In the genomic region with DNA sequence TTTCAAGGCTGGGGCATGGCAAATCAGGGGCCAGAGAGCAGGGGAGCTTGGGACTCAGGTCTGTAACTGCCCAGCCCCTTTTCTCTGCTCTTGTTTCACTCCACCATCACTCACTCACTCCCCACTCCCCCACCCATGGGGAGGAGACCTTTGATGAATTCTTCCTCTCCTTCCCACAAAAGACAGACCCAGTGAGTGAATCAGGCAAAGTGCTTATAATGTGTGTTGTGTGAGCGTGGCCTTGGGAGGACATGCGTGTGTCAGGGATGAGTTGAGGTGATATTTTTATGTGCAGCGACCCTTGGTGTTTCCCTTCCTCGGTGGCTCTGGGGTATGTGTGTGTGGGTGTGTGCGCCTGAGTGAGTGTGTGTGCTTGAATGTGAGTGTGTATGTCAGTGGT, we compare ENCODE assay signal across 8 cellular contexts. TPM values are rescaled to one million over a fixed set of nuclear protein-coding genes. Genes with fewer than 3 reads are reported as not detected.
DNase-seq lines count a peak whose midpoint lies in the region; ATAC-seq, FAIRE-seq and TF ChIP-seq lines count a peak whose summit lies in the region.

No MANE protein-coding gene starts in this region.

- H3K27me3 Mint-ChIP-seq in CD8-positive, alpha-beta memory T cell, result peaks cover 0 to 2% of the 10 kb centered on the region in 2 donors
- no peaks in the 10 kb centered on the region for H3K27me3 Mint-ChIP-seq in nephron (ENCODE audit: low read depth)

- H3K4me1 Mint-ChIP-seq in CD8-positive, alpha-beta memory T cell, result peaks cover 41 to 54% (median 46%) of the 10 kb centered on the region in 3 donors
- peaks cover 32% of the 10 kb centered on the region for H3K4me1 Mint-ChIP-seq in nephron

- WGBS in GM12878 (ENCODE audit: insufficient coverage, insufficient replicate concordance, low lambda C conversion rate, missing lambda C conversion rate), result 62% methylated on average over 5 of the region's 5 CpGs

- H3K36me3 Mint-ChIP-seq in CD8-positive, alpha-beta memory T cell, result peaks cover 4 to 58% (median 8%) of the 10 kb centered on the region in 3 donors
- peaks cover 29% of the 10 kb centered on the region for H3K36me3 Mint-ChIP-seq in nephron (ENCODE audit: low read depth)

- POLR2A ChIA-PET in CD8-positive, alpha-beta memory T cell (lab: Charles Lee), result no interaction called here
- POLR2A ChIA-PET in GM12878 (lab: Charles Lee), result no interaction called here

- no peaks in the 10 kb centered on the region for H3K9me3 ChIP-seq in CD8-positive, alpha-beta memory T cell (ENCODE audit: low read length)
- no peaks in the 10 kb centered on the region for H3K9me3 ChIP-seq in GM12878 (replicated peaks; ENCODE audit: control insufficient read depth, insufficient read depth, low read length)

- SMC1A ChIA-PET in GM12878 (lab: Charles Lee; ENCODE audit: uncharacterized antibody, unreplicated experiment), result no interaction called here

- H4K20me1 ChIP-seq in GM12878 (ENCODE audit: control insufficient read depth, insufficient read depth), result no peaks in the 10 kb centered on the region

- intact Hi-C loops in GM12878 (cut with micrococcal nuclease; ENCODE audit: unreplicated experiment), result no loop called here

- H3K36me3 ChIP-seq in CD8-positive, alpha-beta memory T cell (ENCODE audit: insufficient read depth, low read length), result peaks cover 21% of the 10 kb centered on the region
- peaks cover 26% of the 10 kb centered on the region in 2 experiments for H3K36me3 ChIP-seq in GM12878 (ENCODE audit: control insufficient read depth in 2 of 2, insufficient read depth in 2 of 2, low read length in 1 of 2)

- no peaks in the 10 kb centered on the region for H3K9me3 Mint-ChIP-seq in CD8-positive, alpha-beta memory T cell
- no peaks in the 10 kb centered on the region for H3K9me3 Mint-ChIP-seq in nephron

- DNase-seq in CD8-positive, alpha-beta memory T cell, result no peak
- no peak for DNase-seq in LNCaP clone FGC (ENCODE audit: low read depth)
- no peak for DNase-seq in GM12878 (ENCODE audit: low read depth, low spot score)
- DNase-seq in NCI-H524 (lab: John Stamatoyannopoulos, UW), result no peak
- DNase-seq in cerebellar nuclear complex (lab: John Stamatoyannopoulos, UW), result no peak

- TF ChIP-seq CTCF in LNCaP clone FGC (IDR thresholded peaks at IDR 0.05; ENCODE audit: control insufficient read depth, extremely low read depth, insufficient read depth) (no peak), GM12878 (IDR thresholded peaks at IDR 0.05 in 2 of 3, conservative IDR thresholded peaks at IDR 0.05 in 1 of 3; ENCODE audit: control insufficient read depth in 2 of 3, extremely low read depth in 1 of 3, insufficient read depth in 1 of 3, low read depth in 3 of 3, low read length in 3 of 3) (no peak), nephron (IDR thresholded peaks at IDR 0.05; ENCODE audit: unreplicated experiment in 3 of 3) (no peak)

- peak overlapping the region; percentile 70 for H3K27ac ChIP-seq in CD8-positive, alpha-beta memory T cell (ENCODE audit: low read depth, low read length)
- peak overlapping the region; percentile 59; the same call in 1 of the 2 replicates for H3K27ac ChIP-seq in GM12878 (ENCODE audit: control insufficient read depth, insufficient read depth)

- H3K9ac ChIP-seq in GM12878 (ENCODE audit: control insufficient read depth, insufficient read depth, low read length), result no peak overlapping the region

- in situ Hi-C loops in GM12878 (cut with MboI), result no loop called here

- no peak overlapping the region for H2AFZ ChIP-seq in GM12878 (ENCODE audit: control insufficient read depth, low read depth, low read length)

- TF ChIP-seq POLR2A in GM12878 (IDR thresholded peaks at IDR 0.05; ENCODE audit: low read depth, low read length), result peak; percentile 49; the same call in 1 of the 2 replicates

- ATAC-seq in GM12878 (no peak), GM19397 (IDR thresholded peaks at IDR 0.05; ENCODE audit: unreplicated experiment) (no peak), HG03521 (IDR thresholded peaks at IDR 0.05; ENCODE audit: unreplicated experiment) (no peak)

- H3K79me2 ChIP-seq in GM12878 (ENCODE audit: control insufficient read depth, insufficient read depth, low read length), result peaks cover 14% of the 10 kb centered on the region

- CTCF ChIA-PET in CD8-positive, alpha-beta memory T cell (lab: Charles Lee), result interaction anchor here (1.3 to 2.4 kb wide), 3 partner anchors 9 to 48 kb away, joined by 4 to 9 read pairs (median 6); a partner anchor contains a TSS
- CTCF ChIA-PET in GM12878 (lab: Yijun Ruan, JAX), result no interaction called here

- peaks cover 45% of the 10 kb centered on the region for H3K4me1 ChIP-seq in CD8-positive, alpha-beta memory T cell (ENCODE audit: insufficient read depth, low read length)
- peaks cover 17% of the 10 kb centered on the region for H3K4me1 ChIP-seq in GM12878 (ENCODE audit: control insufficient read depth, insufficient read depth, low read length)

- no peak overlapping the region for H3K4me3 ChIP-seq in CD8-positive, alpha-beta memory T cell (ENCODE audit: low read length)
- H3K4me3 ChIP-seq in LNCaP clone FGC (ENCODE audit: low read depth, low read length) (peak overlapping the region; percentile 90), GM12878 (no peak overlapping the region)

- no peaks in the 10 kb centered on the region for H3K27me3 ChIP-seq in CD8-positive, alpha-beta memory T cell (ENCODE audit: insufficient read depth, low read length, poor library complexity, severe bottlenecking)
- H3K27me3 ChIP-seq in GM12878 (replicated peaks in 1 of 2; ENCODE audit: control insufficient read depth in 2 of 2, insufficient read depth in 2 of 2, low read length in 1 of 2), result no peaks in the 10 kb centered on the region

- peak overlapping the region; percentile 91 to 97 (median 96) for H3K4me3 Mint-ChIP-seq in CD8-positive, alpha-beta memory T cell
- H3K4me3 Mint-ChIP-seq in nephron, result peak overlapping the region; percentile 88 to 96 (median 90)

- FAIRE-seq in GM12878 (lab: Jason Lieb, UNC), result peak; percentile 27

- H3K4me2 ChIP-seq in GM12878 (ENCODE audit: control insufficient read depth, insufficient read depth), result no peak overlapping the region

- no TSS peak for BruUV-seq in GM12878 (replicated peaks; lab: Mats Ljungman, UMichigan)

- RAD21 ChIA-PET in GM12878 (lab: Charles Lee; ENCODE audit: unreplicated experiment), result no interaction called here

- peak overlapping the region in 7 of 8 donors; percentile 74 to 98 (median 96) for H3K27ac Mint-ChIP-seq in CD8-positive, alpha-beta memory T cell
- peak overlapping the region; percentile 83 to 91 (median 89) for H3K27ac Mint-ChIP-seq in nephron

- TF ChIP-seq EP300 in GM12878 (IDR thresholded peaks at IDR 0.05; ENCODE audit: borderline replicate concordance in 1 of 2, control insufficient read depth in 1 of 2, low read depth in 2 of 2, low read length in 2 of 2), result no peak

- no peak for TF ChIP-seq RAD21 in GM12878 (IDR thresholded peaks at IDR 0.05; ENCODE audit: insufficient read depth, low read depth, low read length)

RNA-seq across cellular contexts. Expression of a gene that starts 1.0 kb away (rescaled TPM):
- total RNA-seq in CD8-positive, alpha-beta memory T cell, result 10 to 100 TPM; 35.3 to 38.3 TPM
- 9.0 TPM for polyA plus RNA-seq in CD8-positive, alpha-beta memory T cell
- total RNA-seq in GM12878 (2013; cell fraction: nucleolus; rRNA removed), result 104 and 120 TPM in 2 replicates
- 22.1 and 27.2 TPM in 2 replicates for total RNA-seq in GM12878 (2014; rRNA removed)
- total RNA-seq in GM12878 (2014; rRNA removed; fragmentation: Illumina TruSeq; extraction: Trizol), result 14.2 and 16.4 TPM in 2 replicates
- total RNA-seq in GM12878 (2021), result 36.0 and 42.7 TPM in 2 replicates
- polyA plus RNA-seq in GM12878 (2011; ENCODE audit: low read depth), result 11.5 TPM
- 11.0 and 16.2 TPM in 2 replicates for polyA plus RNA-seq in GM12878 (2011; rRNA removed)
- 16.0 and 18.4 TPM in 2 replicates for polyA plus RNA-seq in GM12878 (2011; cell fraction: cytosol; rRNA removed)
- 180 and 223 TPM in 2 replicates for polyA plus RNA-seq in GM12878 (2011; cell fraction: nucleus; rRNA removed)
- polyA plus RNA-seq in GM12878 (2012), result 30.6 and 31.6 TPM in 2 replicates
- polyA plus RNA-seq in GM12878 (2014; fragmentation: Illumina TruSeq; extraction: Trizol), result 12.7 and 16.5 TPM in 2 replicates
- polyA plus RNA-seq in GM12878 (2014; fragmentation: Nextera tagmentation; extraction: Ambion mirVana), result 1 to 10 TPM; 1.2 to 3.9 TPM
- 46.7 and 48.3 TPM in 2 replicates for polyA plus RNA-seq in GM12878 (2014; rRNA removed)
- polyA plus RNA-seq in GM12878 (2016; fragmentation: Nextera tagmentation; extraction: Ambion mirVana), result 10 to 100 TPM; 17.8 to 19.7 TPM
- 14.6 and 23.4 TPM in 2 replicates for polyA minus RNA-seq in GM12878 (2011; rRNA and poly(A)+ RNA removed)
- polyA minus RNA-seq in GM12878 (2011; cell fraction: cytosol; rRNA and poly(A)+ RNA removed), result 4.3 and 8.4 TPM in 2 replicates
- polyA minus RNA-seq in GM12878 (2011; cell fraction: nucleus; rRNA and poly(A)+ RNA removed), result 25.9 and 55.6 TPM in 2 replicates

RNA-seq across cellular contexts. Expression of a gene that starts 9.9 kb away (rescaled TPM):
- total RNA-seq in CD8-positive, alpha-beta memory T cell, result 10 to 100 TPM; 55.1 to 57.4 TPM
- polyA plus RNA-seq in CD8-positive, alpha-beta memory T cell, result 8.0 TPM
- 10.5 and 11.4 TPM in 2 replicates for total RNA-seq in GM12878 (2013; cell fraction: nucleolus; rRNA removed)
- total RNA-seq in GM12878 (2014; rRNA removed) (30.5 and 37.3 TPM in 2 replicates), GM12878 (2014; rRNA removed; fragmentation: Illumina TruSeq; extraction: Trizol) (19.8 and 22.9 TPM in 2 replicates), GM12878 (2021) (53.4 and 56.3 TPM in 2 replicates)
- polyA plus RNA-seq in GM12878 (2011; ENCODE audit: low read depth), result 19.1 TPM
- polyA plus RNA-seq in GM12878 (2011; rRNA removed) (21.9 and 41.4 TPM in 2 replicates), GM12878 (2014; fragmentation: Illumina TruSeq; extraction: Trizol) (26.8 and 33.5 TPM in 2 replicates), GM12878 (2014; fragmentation: Nextera tagmentation; extraction: Ambion mirVana) (1 to 10 TPM; 4.1 to 8.3 TPM), GM12878 (2014; rRNA removed) (48.1 and 54.3 TPM in 2 replicates), GM12878 (2016; fragmentation: Nextera tagmentation; extraction: Ambion mirVana) (1 to 10 TPM; 2.3 to 4.4 TPM)
- 50.6 and 71.6 TPM in 2 replicates for polyA plus RNA-seq in GM12878 (2011; cell fraction: cytosol; rRNA removed)
- 51.2 and 65.0 TPM in 2 replicates for polyA plus RNA-seq in GM12878 (2011; cell fraction: nucleus; rRNA removed)
- polyA plus RNA-seq in GM12878 (2012), result 27.9 and 45.2 TPM in 2 replicates
- polyA minus RNA-seq in GM12878 (2011; rRNA and poly(A)+ RNA removed), result 47.3 and 65.9 TPM in 2 replicates
- 24.1 and 27.1 TPM in 2 replicates for polyA minus RNA-seq in GM12878 (2011; cell fraction: cytosol; rRNA and poly(A)+ RNA removed)
- polyA minus RNA-seq in GM12878 (2011; cell fraction: nucleus; rRNA and poly(A)+ RNA removed), result 10.2 and 18.4 TPM in 2 replicates

RNA-seq across cellular contexts. Expression of a gene that starts 48.3 kb away (rescaled TPM):
- total RNA-seq in CD8-positive, alpha-beta memory T cell, result 10 to 100 TPM; 68.2 to 68.3 TPM
- 80.0 TPM for polyA plus RNA-seq in CD8-positive, alpha-beta memory T cell
- 20.6 and 20.9 TPM in 2 replicates for total RNA-seq in GM12878 (2013; cell fraction: nucleolus; rRNA removed)
- total RNA-seq in GM12878 (2014; rRNA removed) (125 and 131 TPM in 2 replicates), GM12878 (2014; rRNA removed; fragmentation: Illumina TruSeq; extraction: Trizol) (29.0 and 35.0 TPM in 2 replicates), GM12878 (2021) (73.2 and 76.6 TPM in 2 replicates)
- polyA plus RNA-seq in GM12878 (2011; ENCODE audit: low read depth), result 28.4 TPM
- polyA plus RNA-seq in GM12878 (2011; rRNA removed) (42.9 and 62.2 TPM in 2 replicates), GM12878 (2014; fragmentation: Illumina TruSeq; extraction: Trizol) (6.1 and 16.9 TPM in 2 replicates), GM12878 (2014; fragmentation: Nextera tagmentation; extraction: Ambion mirVana) (10 to 100 TPM in 1 of 2 experiments, 1 to 10 TPM in 1; 7.0 to 16.5 TPM), GM12878 (2014; rRNA removed) (136 and 169 TPM in 2 replicates), GM12878 (2016; fragmentation: Nextera tagmentation; extraction: Ambion mirVana) (100 to 1,000 TPM; 105 to 117 TPM)
- polyA plus RNA-seq in GM12878 (2011; cell fraction: cytosol; rRNA removed), result 109 and 151 TPM in 2 replicates
- polyA plus RNA-seq in GM12878 (2011; cell fraction: nucleus; rRNA removed), result 56.1 and 56.3 TPM in 2 replicates
- polyA plus RNA-seq in GM12878 (2012), result 68.3 and 81.0 TPM in 2 replicates
- 14.1 and 18.6 TPM in 2 replicates for polyA minus RNA-seq in GM12878 (2011; rRNA and poly(A)+ RNA removed)
- polyA minus RNA-seq in GM12878 (2011; cell fraction: cytosol; rRNA and poly(A)+ RNA removed), result 7.9 and 15.9 TPM in 2 replicates
- 10.0 and 12.2 TPM in 2 replicates for polyA minus RNA-seq in GM12878 (2011; cell fraction: nucleus; rRNA and poly(A)+ RNA removed)
